24 cellular contexts compared by ENCODE assay signal in the genomic region with DNA sequence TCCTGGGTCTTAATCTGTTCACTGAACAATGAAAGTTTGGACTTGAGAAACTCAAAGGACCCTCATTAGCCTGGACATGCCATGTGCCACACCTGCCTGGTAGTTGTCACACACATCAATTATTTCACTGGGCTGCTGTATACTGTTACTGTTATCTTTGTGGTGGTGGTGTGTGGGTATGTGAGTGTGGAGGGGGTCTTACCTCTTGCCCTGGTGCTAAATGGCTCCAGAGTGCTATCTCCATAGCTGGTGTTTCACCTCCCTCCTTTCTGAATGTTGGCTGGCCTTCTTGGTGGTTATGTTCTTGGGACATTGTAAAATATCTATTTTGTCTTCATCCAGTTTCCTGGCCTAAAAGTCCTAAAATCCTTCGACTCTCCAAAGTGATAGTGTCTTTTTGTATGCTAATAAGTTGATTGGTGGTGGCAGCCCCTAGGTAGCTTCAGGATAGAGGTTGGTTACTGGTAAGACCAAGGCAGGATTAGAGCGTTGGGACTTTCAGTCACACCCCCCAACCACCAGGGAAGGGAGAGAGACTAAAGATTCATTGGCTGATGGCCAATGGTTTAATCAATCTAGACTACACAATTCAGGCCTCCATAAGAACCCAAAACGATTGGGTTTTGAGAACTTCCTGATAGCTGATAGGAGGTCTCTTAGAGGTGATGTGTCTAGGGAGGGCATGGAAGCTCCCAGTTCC.
"Had no signal": no experiment of that assay in that cellular context is flagged by ENCODE, and none has a peak within 500 bp of the region (broad histone marks: within the 10 kb centered on the region; RNA-seq: fewer than 3 reads in every experiment).

No MANE protein-coding gene starts in this region.

- H3K36me3 ChIP-seq: esophagus muscularis mucosa, gastroesophageal sphincter, heart left ventricle, left lung, lower lobe of right lung had no signal

- FAIRE-seq: colon, endothelial cell of umbilical vein, frontal cortex, keratinocyte had no signal

- H3K4me3 ChIP-seq: coronary artery, dorsolateral prefrontal cortex, esophagus muscularis mucosa, gastroesophageal sphincter, heart left ventricle, hepatocyte, left lung, lower lobe of right lung, mucosa of descending colon had no signal

- H3K27ac ChIP-seq: coronary artery, dorsolateral prefrontal cortex, esophagus muscularis mucosa, foreskin keratinocyte, gastroesophageal sphincter, heart left ventricle, hepatocyte, left lung, lower lobe of right lung had no signal

- H3K9me3 Mint-ChIP-seq: immature natural killer cell, mesothelial cell of epicardium had no signal

- H3K27ac Mint-ChIP-seq: effector memory CD8-positive, alpha-beta T cell; immature natural killer cell; mesothelial cell of epicardium; naive B cell had no signal

- H3K4me3 Mint-ChIP-seq: effector memory CD8-positive, alpha-beta T cell; immature natural killer cell; mesothelial cell of epicardium; naive B cell had no signal

- ATAC-seq: effector memory CD8-positive, alpha-beta T cell; foreskin keratinocyte; gastroesophageal sphincter; heart left ventricle; left cardiac atrium; left lung; left ventricle myocardium superior; lower lobe of right lung; mucosa of descending colon had no signal

- H3K4me1 Mint-ChIP-seq: immature natural killer cell, naive B cell had no signal

- H3K4me1 ChIP-seq: esophagus muscularis mucosa, foreskin keratinocyte, gastroesophageal sphincter, heart left ventricle, left lung, lower lobe of right lung had no signal

- H3K9me3 ChIP-seq: esophagus muscularis mucosa, gastroesophageal sphincter, heart left ventricle, left lung, lower lobe of right lung, mucosa of descending colon had no signal

- H3K36me3 Mint-ChIP-seq: immature natural killer cell, mesothelial cell of epicardium, naive B cell had no signal

- H3K27me3 Mint-ChIP-seq: effector memory CD8-positive, alpha-beta T cell had no signal

- DNase-seq: dermis blood vessel endothelial cell; dorsolateral prefrontal cortex; effector CD8-positive, alpha-beta T cell; effector memory CD8-positive, alpha-beta T cell; foreskin keratinocyte; heart left ventricle; hypothalamus; immature natural killer cell; left cardiac atrium; left lung; left ventricle myocardium superior; lower lobe of right lung; mesenchymal stem cell; mucosa of descending colon; naive B cell had no signal

- H3K27me3 ChIP-seq: esophagus muscularis mucosa, foreskin keratinocyte, gastroesophageal sphincter, hepatocyte had no signal
